Comparison of ENCODE assay signal across 8 cellular contexts in the genomic region with DNA sequence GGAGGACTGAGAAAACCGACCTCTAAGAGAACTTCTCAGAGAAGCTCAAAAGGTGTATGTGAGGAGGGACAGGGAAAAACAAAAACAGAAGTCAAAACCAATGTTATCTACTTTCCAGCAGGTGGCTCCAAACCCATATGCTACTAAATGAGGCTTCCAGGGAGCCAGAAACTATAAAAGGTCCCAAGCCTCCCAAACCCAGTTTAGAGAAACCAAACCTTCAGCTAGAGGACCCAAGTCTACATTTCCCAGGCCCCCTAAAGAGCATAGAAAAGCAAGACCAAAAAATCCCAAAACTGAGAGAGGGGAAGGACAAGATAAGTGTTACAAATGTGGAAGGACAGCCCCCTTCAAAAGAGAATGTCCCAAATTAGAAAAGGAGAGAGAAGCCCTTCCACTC. TPM values are rescaled to one million over a fixed set of nuclear protein-coding genes. Genes with fewer than 3 reads are reported as not detected.
DNase-seq lines count a peak whose midpoint lies in the region; ATAC-seq, FAIRE-seq and TF ChIP-seq lines count a peak whose summit lies in the region.

No MANE protein-coding gene starts in this region.

- peaks cover 0 to 3% (median 1%) of the 10 kb centered on the region in 3 donors for H3K27me3 Mint-ChIP-seq in CD14-positive monocyte (ENCODE audit: low read depth in 3 of 3)

- H3K27me3 ChIP-seq in bronchial epithelial cell (ENCODE audit: control insufficient read depth, insufficient read depth, low read length): no peaks in the 10 kb centered on the region

- ATAC-seq in GM18519 (IDR thresholded peaks at IDR 0.05; ENCODE audit: low FRiP score, unreplicated experiment): peak; percentile 37
- peak; percentile 64 for ATAC-seq in left colon

- DNase-seq in CD14-positive monocyte (ENCODE audit: low spot score): no peak
- DNase-seq in NCI-H2196 (lab: John Stamatoyannopoulos, UW; ENCODE audit: unreplicated experiment): peak; percentile 3
- DNase-seq in bronchial epithelial cell (ENCODE audit: low read depth): peak; percentile 39
- DNase-seq in left colon: no peak
- DNase-seq in mesenteric fat pad (ENCODE audit: low spot score): no peak
- DNase-seq in NCI-H187 (lab: John Stamatoyannopoulos, UW): no peak
- DNase-seq in COR-L47 (lab: John Stamatoyannopoulos, UW): no peak

- TF ChIP-seq CTCF in CD14-positive monocyte (IDR thresholded peaks at IDR 0.05) (peak; percentile 64), bronchial epithelial cell (IDR thresholded peaks at IDR 0.05; ENCODE audit: insufficient read depth, low read length, severe bottlenecking) (peak; percentile 70)

- FAIRE-seq in bronchial epithelial cell (lab: Jason Lieb, UNC): no peak

- peaks cover 13% of the 10 kb centered on the region for H3K4me1 Mint-ChIP-seq in CD14-positive monocyte

- H3K4me3 ChIP-seq in bronchial epithelial cell (ENCODE audit: low read depth, low read length): no peak overlapping the region

- H3K36me3 Mint-ChIP-seq in CD14-positive monocyte: peaks cover 2 to 8% of the 10 kb centered on the region in 2 donors

- H3K36me3 ChIP-seq in bronchial epithelial cell (ENCODE audit: control insufficient read depth, insufficient read depth, low read length): no peaks in the 10 kb centered on the region

- H3K4me3 Mint-ChIP-seq in CD14-positive monocyte: no peak overlapping the region

- intact Hi-C loops in CD14-positive monocyte (cut with micrococcal nuclease) (no loop called here), left colon (cut with DNase I, micrococcal nuclease) (no loop called here)

- H3K27ac Mint-ChIP-seq in CD14-positive monocyte: peak overlapping the region in 4 of 7 donors; percentile 9 to 73 (median 38)

- H3K9me3 Mint-ChIP-seq in CD14-positive monocyte: peaks cover 0 to 2% (median 0%) of the 10 kb centered on the region in 7 donors

RNA-seq across cellular contexts. Expression of a gene that starts 3.7 kb away (rescaled TPM):
- polyA plus RNA-seq in CD14-positive monocyte: not detected
- total RNA-seq in bronchial epithelial cell (not detected in 2 replicates), left colon (not detected), mesenteric fat pad (0.48 TPM)

RNA-seq across cellular contexts. Expression of a gene that starts 12.4 kb away (rescaled TPM):
- polyA plus RNA-seq in CD14-positive monocyte: 10 to 100 TPM; 47.8 to 59.4 TPM
- not detected in 2 replicates for total RNA-seq in bronchial epithelial cell
- not detected for total RNA-seq in left colon
- total RNA-seq in mesenteric fat pad: 63.2 TPM

RNA-seq across cellular contexts. Expression of a gene that starts 26.7 kb away (rescaled TPM):
- polyA plus RNA-seq in CD14-positive monocyte: 10 to 100 TPM in 1 of 2 donors, 1 to 10 TPM in 1; 7.0 to 10.9 TPM
- total RNA-seq in bronchial epithelial cell (5.4 and 6.8 TPM in 2 replicates), left colon (10 to 100 TPM in 1 of 2 donors, 1 to 10 TPM in 1; 8.8 to 10.4 TPM), mesenteric fat pad (7.7 TPM)

RNA-seq across cellular contexts. Expression of a gene that starts 26.9 kb away (rescaled TPM):
- polyA plus RNA-seq in CD14-positive monocyte: 10 to 100 TPM in 1 of 2 donors, 1 to 10 TPM in 1; 9.1 to 19.2 TPM
- total RNA-seq in bronchial epithelial cell (91.6 and 123 TPM in 2 replicates), left colon (10 to 100 TPM; 52.0 to 61.5 TPM), mesenteric fat pad (53.4 TPM)

RNA-seq across cellular contexts. Expression of a gene that starts 58.2 kb away (rescaled TPM):
- polyA plus RNA-seq in CD14-positive monocyte: 1 to 10 TPM; 2.2 to 3.8 TPM
- total RNA-seq in bronchial epithelial cell (5.0 and 11.1 TPM in 2 replicates), left colon (1 to 10 TPM; 5.6 to 6.3 TPM), mesenteric fat pad (8.4 TPM)

Comparison
In these comparisons a context has a peak if more than half of its experiments do, and no peak if none do; other contexts are left out.
1. DNase-seq: peak in NCI-H2196 (single experiment) and bronchial epithelial cell (single experiment); none in CD14-positive monocyte (single experiment), left colon (0 of 2), mesenteric fat pad (single experiment), NCI-H187 (0 of 2) and COR-L47 (single experiment).
2. RNA of a gene that starts 12.4 kb away (total RNA-seq): 63.2 TPM in mesenteric fat pad (single experiment); not detected in left colon and not detected in bronchial epithelial cell; every median in the first group is over 10 times any median in the second.